16 cellular contexts compared by ENCODE assay signal in the genomic region with DNA sequence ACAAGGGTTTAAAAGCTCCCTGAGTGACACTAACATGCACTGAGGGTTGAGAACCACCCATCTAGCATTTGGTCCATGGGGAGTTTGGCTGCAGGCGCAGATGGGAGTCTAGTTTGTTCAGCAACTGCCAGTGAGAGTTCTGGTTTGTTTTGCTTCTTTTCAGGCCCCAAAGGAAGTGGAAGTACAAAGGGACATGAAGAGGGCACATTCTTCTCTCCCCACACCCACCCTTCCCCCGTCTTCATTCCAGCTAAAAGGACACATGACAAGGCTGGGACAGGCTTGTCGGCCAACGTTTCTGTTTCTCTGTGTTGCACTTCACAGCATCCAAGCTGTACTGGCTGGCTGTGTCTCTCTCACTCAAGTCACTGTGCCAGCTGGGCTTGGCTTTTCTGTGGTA. TPM values are rescaled to one million over a fixed set of nuclear protein-coding genes. Genes with fewer than 3 reads are reported as not detected.
DNase-seq lines count a peak whose midpoint lies in the region; ATAC-seq and TF ChIP-seq lines count a peak whose summit lies in the region.
"Had no signal": no experiment of that assay in that cellular context is flagged by ENCODE, and none has a peak within 500 bp of the region (broad histone marks: within the 10 kb centered on the region; RNA-seq: fewer than 3 reads in every experiment).

No MANE protein-coding gene starts in this region.

- no peak for TF ChIP-seq EP300 in sigmoid colon (IDR thresholded peaks at IDR 0.05)

- H3K27me3 ChIP-seq in sigmoid colon = no peaks in the 10 kb centered on the region
- H3K27me3 ChIP-seq: stomach had no signal

- intact Hi-C loops in sigmoid colon (cut with DNase I) = no loop called here

- peak; percentile 34 for DNase-seq in G401 (ENCODE audit: low spot score)
- peak; percentile 91 for DNase-seq in coronary artery (ENCODE audit: low spot score)
- DNase-seq in left kidney (ENCODE audit: low read depth, low spot score) = peak; percentile 63
- DNase-seq in sigmoid colon = peak; percentile 78
- no peak for DNase-seq in cerebellum (ENCODE audit: low spot score)
- no peak for DNase-seq in NCI-H524 (lab: John Stamatoyannopoulos, UW)
- DNase-seq: activated T-cell treated with anti-CD3 and anti-CD28 coated beads, Interleukin-2, amount 50 U/mL, for 24 hours; AML-193; cerebellar nuclear complex; KBM-7; NCI-H2029 treated with DMSO at 0.1 percent for 48 hours; PC-3; stimulated activated CD4-positive, alpha-beta T cell treated with anti-CD3 and anti-CD28 coated beads, Interleukin-2, amount 100 ng/mL, for 24 hours; stomach had no signal

- no peak for TF ChIP-seq CTCF in coronary artery (IDR thresholded peaks at IDR 0.05)
- no peak for TF ChIP-seq CTCF in sigmoid colon (IDR thresholded peaks at IDR 0.05)

- H3K27ac ChIP-seq in coronary artery = peak overlapping the region; percentile 61 to 86
- peak overlapping the region; percentile 42 to 66 (median 44) for H3K27ac ChIP-seq in sigmoid colon

- in situ Hi-C loops in G401 (cut with HindIII; ENCODE audit: low sequenced_read_pairs) = no loop called here

- no peak for TF ChIP-seq POLR2A in sigmoid colon (IDR thresholded peaks at IDR 0.05)

- H3K9me3 ChIP-seq in sigmoid colon = no peaks in the 10 kb centered on the region
- H3K9me3 ChIP-seq: stomach had no signal

- H3K4me1 ChIP-seq in sigmoid colon = no peaks in the 10 kb centered on the region

- no peak for ATAC-seq in GM21529 (IDR thresholded peaks at IDR 0.05; ENCODE audit: unreplicated experiment)
- ATAC-seq in HG03196 (IDR thresholded peaks at IDR 0.05; ENCODE audit: unreplicated experiment) = no peak
- ATAC-seq: PC-3 had no signal

- 57 to 85% methylated on average over 4 of the region's 4 CpGs for WGBS in sigmoid colon, 2 donors

- H3K36me3 ChIP-seq in sigmoid colon = no peaks in the 10 kb centered on the region
- H3K36me3 ChIP-seq: stomach had no signal

- H3K4me3 ChIP-seq in coronary artery = peak overlapping the region; percentile 24
- H3K4me3 ChIP-seq in sigmoid colon = no peak overlapping the region
- H3K4me3 ChIP-seq: stomach had no signal

RNA-seq across cellular contexts. Expression of a gene that starts 8.2 kb away (rescaled TPM):
- total RNA-seq in G401 (2014; rRNA removed; shearing (Covaris generic)) = 0.64 and 1.2 TPM in 2 replicates
- total RNA-seq in sigmoid colon (10 to 100 TPM; 18.1 to 31.4 (median 21.0) TPM), cerebellum (15.3 TPM)
- 10 to 100 TPM in 1 of 3 donors, 1 to 10 TPM in 2; 7.8 to 26.5 (median 8.3) TPM for polyA plus RNA-seq in sigmoid colon

RNA-seq across cellular contexts. Expression of a gene that starts 14.7 kb away (rescaled TPM):
- 24.3 and 26.4 TPM in 2 replicates for total RNA-seq in G401 (2014; rRNA removed; shearing (Covaris generic))
- total RNA-seq in sigmoid colon = 10 to 100 TPM; 15.0 to 30.4 (median 25.2) TPM
- 10 to 100 TPM; 34.6 to 54.7 (median 37.2) TPM for polyA plus RNA-seq in sigmoid colon
- total RNA-seq in cerebellum = 29.7 TPM

RNA-seq across cellular contexts. Expression of a gene that starts 32.2 kb away (rescaled TPM):
- total RNA-seq in G401 (2014; rRNA removed; shearing (Covaris generic)) = 0.06 TPM in 1 of 2 replicates, not detected in the other
- total RNA-seq in sigmoid colon (not detected), cerebellum (not detected)
- polyA plus RNA-seq in sigmoid colon = not detected
- total RNA-seq: PC-3, stomach had no signal
- polyA plus RNA-seq: stomach had no signal

RNA-seq across cellular contexts. Expression of a gene that starts 56.4 kb away (rescaled TPM):
- total RNA-seq in G401 (2014; rRNA removed; shearing (Covaris generic)) = 0.20 TPM in 1 of 2 replicates, not detected in the other
- not detected for total RNA-seq in sigmoid colon
- polyA plus RNA-seq in sigmoid colon = not detected
- not detected for total RNA-seq in cerebellum
- total RNA-seq: PC-3, stomach had no signal
- polyA plus RNA-seq: stomach had no signal

Comparison
In these comparisons a context has a peak if more than half of its experiments do, and no peak if none do; other contexts are left out.
1. DNase-seq: peak in G401 (single experiment), coronary artery (single experiment), left kidney (single experiment) and sigmoid colon (single experiment); none in cerebellum (single experiment) and NCI-H524 (0 of 2).